Comparison of ENCODE assay signal across 21 cellular contexts in genomic region chrX:74490249-74490648, GRCh38.
DNase-seq lines count a peak whose midpoint lies in the region; ATAC-seq, FAIRE-seq and TF ChIP-seq lines count a peak whose summit lies in the region.
"Had no signal": no experiment of that assay in that cellular context is flagged by ENCODE, and none has a peak within 500 bp of the region (broad histone marks: within the 10 kb centered on the region; RNA-seq: fewer than 3 reads in every experiment).

No MANE protein-coding gene starts in this region.

- TF ChIP-seq CTCF in NB4 (IDR thresholded peaks at IDR 0.05; ENCODE audit: low read depth, low read length) = no peak
- no peak for TF ChIP-seq CTCF in GM12878 (IDR thresholded peaks at IDR 0.05 in 2 of 3, conservative IDR thresholded peaks at IDR 0.05 in 1 of 3; ENCODE audit: control insufficient read depth in 2 of 3, extremely low read depth in 1 of 3, insufficient read depth in 1 of 3, low read depth in 3 of 3, low read length in 3 of 3)

- no peak overlapping the region for H3K4me2 ChIP-seq in GM12878 (ENCODE audit: control insufficient read depth, insufficient read depth)
- H3K4me2 ChIP-seq: GM23338 had no signal

- no peak overlapping the region for H3K4me3 ChIP-seq in NB4 (ENCODE audit: low read depth, low read length)
- no peak overlapping the region for H3K4me3 ChIP-seq in GM12878
- H3K4me3 ChIP-seq: GM23338 had no signal

- TF ChIP-seq POLR2A in NB4 (IDR thresholded peaks at IDR 0.05; ENCODE audit: extremely low read depth, insufficient read length) = no peak
- no peak for TF ChIP-seq POLR2A in GM12878 (IDR thresholded peaks at IDR 0.05; ENCODE audit: low read depth, low read length)

- TF ChIP-seq RAD21 in GM12878 (IDR thresholded peaks at IDR 0.05; ENCODE audit: insufficient read depth, low read depth, low read length) = no peak

- H3K4me1 ChIP-seq in GM12878 (ENCODE audit: control insufficient read depth, insufficient read depth, low read length) = no peaks in the 10 kb centered on the region

- no peaks in the 10 kb centered on the region for H3K9me3 Mint-ChIP-seq in activated CD4-positive, alpha-beta T cell treated with anti-CD3 and anti-CD28 coated beads, Interleukin-2, amount 10 ng/mL, durations not matched to agents 7 days and 5 days
- H3K9me3 Mint-ChIP-seq: CD4-positive, alpha-beta memory T cell; GM23338; HFFc6 had no signal

- POLR2A ChIA-PET in GM12878 (lab: Charles Lee) = no interaction called here
- POLR2A ChIA-PET in activated CD4-positive, alpha-beta T cell treated with anti-CD3 and anti-CD28 coated beads, Interleukin-2, amount 10 ng/mL, durations not matched to agents 7 days and 5 days (lab: Charles Lee) = no interaction called here

- SMC1A ChIA-PET in GM12878 (lab: Charles Lee; ENCODE audit: uncharacterized antibody, unreplicated experiment) = interaction anchor here (1.0 kb wide), 1 partner anchor 56 kb away, joined by 3 read pairs; no protein-coding TSS in a partner anchor

- no peaks in the 10 kb centered on the region for H3K9me3 ChIP-seq in GM12878 (replicated peaks; ENCODE audit: control insufficient read depth, insufficient read depth, low read length)

- H2AFZ ChIP-seq in GM12878 (ENCODE audit: control insufficient read depth, low read depth, low read length) = no peak overlapping the region
- H2AFZ ChIP-seq: GM23338 had no signal

- ATAC-seq in GM12878 = no peak
- ATAC-seq: GM23338, HepG2 had no signal

- no peaks in the 10 kb centered on the region for H3K36me3 ChIP-seq in GM12878 (ENCODE audit: control insufficient read depth in 2 of 2, insufficient read depth in 2 of 2, low read length in 1 of 2)

- in situ Hi-C loops in GM12878 (cut with MboI) = no loop called here

- 0% methylated on average over 1 of the region's 1 CpG for WGBS in GM12878 (ENCODE audit: insufficient coverage, insufficient replicate concordance, low lambda C conversion rate, missing lambda C conversion rate)

- H3K27ac Mint-ChIP-seq in activated CD4-positive, alpha-beta T cell treated with anti-CD3 and anti-CD28 coated beads, Interleukin-2, amount 10 ng/mL, durations not matched to agents 7 days and 5 days = no peak overlapping the region
- H3K27ac Mint-ChIP-seq: B cell; CD4-positive, alpha-beta memory T cell; GM23338; HFFc6 had no signal

- no peaks in the 10 kb centered on the region for H3K79me2 ChIP-seq in GM12878 (ENCODE audit: control insufficient read depth, insufficient read depth, low read length)

- no TSS peak for BruUV-seq in GM12878 (replicated peaks; lab: Mats Ljungman, UMichigan)

- CTCF ChIA-PET in GM12878 (lab: Yijun Ruan, JAX) = interaction anchor here (0.8 kb wide), 1 partner anchor 106 kb away, joined by 3 read pairs; no protein-coding TSS in a partner anchor
- CTCF ChIA-PET in activated CD4-positive, alpha-beta T cell treated with anti-CD3 and anti-CD28 coated beads, Interleukin-2, amount 10 ng/mL, durations not matched to agents 7 days and 5 days (lab: Charles Lee) = interaction anchor here (1.1 kb wide), 1 partner anchor 20 kb away, joined by 4 read pairs; no protein-coding TSS in a partner anchor

- intact Hi-C loops in GM12878 (cut with micrococcal nuclease; ENCODE audit: unreplicated experiment) = no loop called here

- no peaks in the 10 kb centered on the region for H3K36me3 Mint-ChIP-seq in activated CD4-positive, alpha-beta T cell treated with anti-CD3 and anti-CD28 coated beads, Interleukin-2, amount 10 ng/mL, durations not matched to agents 7 days and 5 days (ENCODE audit: low read depth)
- H3K36me3 Mint-ChIP-seq: CD4-positive, alpha-beta memory T cell had no signal

- no peak overlapping the region for H3K9ac ChIP-seq in GM12878 (ENCODE audit: control insufficient read depth, insufficient read depth, low read length)

- no peak for TF ChIP-seq EP300 in GM12878 (IDR thresholded peaks at IDR 0.05; ENCODE audit: borderline replicate concordance in 1 of 2, control insufficient read depth in 1 of 2, low read depth in 2 of 2, low read length in 2 of 2)

- H3K4me1 Mint-ChIP-seq in activated CD4-positive, alpha-beta T cell treated with anti-CD3 and anti-CD28 coated beads, Interleukin-2, amount 10 ng/mL, durations not matched to agents 7 days and 5 days = no peaks in the 10 kb centered on the region
- H3K4me1 Mint-ChIP-seq: B cell; CD4-positive, alpha-beta memory T cell had no signal

- RAD21 ChIA-PET in GM12878 (lab: Charles Lee; ENCODE audit: unreplicated experiment) = no interaction called here

- no peak overlapping the region for H3K27ac ChIP-seq in GM12878 (ENCODE audit: control insufficient read depth, insufficient read depth)

- DNase-seq in ELR (ENCODE audit: low read depth) (peak; percentile 8), NB4 (ENCODE audit: low read depth) (peak; percentile 32), GM12878 (ENCODE audit: low read depth, low spot score) (no peak), HCEC 1CT (no peak), COLO668 (lab: John Stamatoyannopoulos, UW; ENCODE audit: unreplicated experiment) (no peak), frontal cortex (ENCODE audit: low spot score in 2 of 2) (no peak)
- no peak for DNase-seq in activated CD4-positive, alpha-beta T cell treated with anti-CD3 and anti-CD28 coated beads, Interleukin-2, amount 10 ng/mL, durations not matched to agents 7 days and 5 days
- DNase-seq: C1 segment of cervical spinal cord; CD4-positive, alpha-beta memory T cell; COR-L47; DMS153; DMS79 treated with DMSO at 0.1 percent for 48 hours; GF-D8; H7; HFFc6 had no signal

- H3K4me3 Mint-ChIP-seq in activated CD4-positive, alpha-beta T cell treated with anti-CD3 and anti-CD28 coated beads, Interleukin-2, amount 10 ng/mL, durations not matched to agents 7 days and 5 days = no peak overlapping the region
- H3K4me3 Mint-ChIP-seq: B cell; CD4-positive, alpha-beta memory T cell; GM23338; HFFc6 had no signal

- no peaks in the 10 kb centered on the region for H4K20me1 ChIP-seq in GM12878 (ENCODE audit: control insufficient read depth, insufficient read depth)

- FAIRE-seq in GM12878 (lab: Jason Lieb, UNC) (no peak), frontal cortex (lab: Jason Lieb, UNC) (no peak)
- FAIRE-seq: A204.1, D721Med, HepG2, HTR-8/SVneo had no signal

- H3K27me3 ChIP-seq in GM12878 (replicated peaks in 1 of 2; ENCODE audit: control insufficient read depth in 2 of 2, insufficient read depth in 2 of 2, low read length in 1 of 2) = no peaks in the 10 kb centered on the region

- H3K27me3 Mint-ChIP-seq in activated CD4-positive, alpha-beta T cell treated with anti-CD3 and anti-CD28 coated beads, Interleukin-2, amount 10 ng/mL, durations not matched to agents 7 days and 5 days = peaks cover 1% of the 10 kb centered on the region
- H3K27me3 Mint-ChIP-seq: B cell; CD4-positive, alpha-beta memory T cell had no signal

TF ChIP-seq in GM12878, 131 proteins besides CTCF, POLR2A, EP300 and RAD21:
- TF ChIP-seq SPI1 (IDR thresholded peaks at IDR 0.05; ENCODE audit: borderline replicate concordance, insufficient read depth, low read depth, low read length) = peak; percentile 47; the same call in 1 of the 2 replicates
- no peak for TF ChIP-seq IRF5 (IDR thresholded peaks at IDR 0.05; ENCODE audit: borderline replicate concordance)

Comparison
In these comparisons a context has a peak if more than half of its experiments do, and no peak if none do; other contexts are left out.
1. DNase-seq: peak in ELR (single experiment) and NB4 (single experiment); none in GM12878 (single experiment), activated CD4-positive, alpha-beta T cell treated with anti-CD3 and anti-CD28 coated beads, Interleukin-2, amount 10 ng/mL, durations not matched to agents 7 days and 5 days (single experiment), HCEC 1CT (single experiment), COLO668 (single experiment) and frontal cortex (0 of 2).